In the genomic region with DNA sequence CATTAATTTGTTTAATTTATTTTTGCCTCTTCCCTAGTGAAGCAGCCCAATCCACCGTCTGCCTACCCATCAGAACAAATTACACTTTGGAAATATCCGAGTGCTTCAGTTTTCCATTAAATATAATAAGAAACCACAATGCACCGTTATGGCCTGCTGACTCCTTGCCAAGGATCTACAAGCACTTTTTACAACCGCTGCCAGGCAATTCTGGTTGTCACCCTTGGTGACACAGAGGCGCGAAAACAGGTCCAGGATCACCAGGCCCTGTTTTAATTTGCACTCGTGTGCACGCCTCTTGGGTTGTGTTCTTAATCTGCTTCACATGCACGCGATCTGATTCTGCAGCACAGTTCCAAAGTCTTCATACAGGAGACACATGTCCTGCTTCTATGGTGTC, we compare ENCODE assay signal across 23 cellular contexts. TPM values are rescaled to one million over a fixed set of nuclear protein-coding genes. Genes with fewer than 3 reads are reported as not detected.
"Had no signal": no experiment of that assay in that cellular context is flagged by ENCODE, and none has a peak within 500 bp of the region (broad histone marks: within the 10 kb centered on the region; RNA-seq: fewer than 3 reads in every experiment).

No MANE protein-coding gene starts in this region.

- DNase-seq: Kasumi-1; MM.1S; NCI-H1092 treated with DMSO at 0.1 percent for 48 hours; NCI-H1436; NCI-H187 treated with DMSO at 0.1 percent for 48 hours; NCI-H2029 treated with DMSO at 0.1 percent for 48 hours; NCI-H2171; NCI-H226; NCI-H446; NCI-H510A; NCI-H524 treated with DMSO at 0.1 percent for 48 hours; NCI-H69; NCI-H774; NK-92 treated with Interleukin-12 subunit alpha and Interleukin-12 subunit beta, amount 100 ng/mL, for 24 hours; PC-3; Peyer's patch; SHP77 treated with DMSO at 0.1 percent for 48 hours; SJCRH30 had no signal

- H3K27ac ChIP-seq: KMS-11, Peyer's patch, SJCRH30 had no signal

- H3K4me3 ChIP-seq: K562, Peyer's patch, SJCRH30 had no signal

- H3K4me2 ChIP-seq: KMS-11 had no signal

- H3K9ac ChIP-seq: KMS-11 had no signal

- ATAC-seq: K562, PC-3, Right ventricle myocardium inferior, SK-N-SH treated with all-trans-retinoic acid at 6 μM for 48 hours had no signal

- H3K27me3 ChIP-seq: Peyer's patch, SJCRH30 had no signal

- H3K36me3 ChIP-seq: Peyer's patch, SJCRH30 had no signal

- H3K9me3 ChIP-seq: Peyer's patch, SJCRH30 had no signal

- H3K4me1 ChIP-seq: Peyer's patch, SJCRH30 had no signal

RNA-seq across cellular contexts. Expression of a gene that starts 43.9 kb away (rescaled TPM):
- total RNA-seq: OCI-LY7 had no signal
